In the genomic region with DNA sequence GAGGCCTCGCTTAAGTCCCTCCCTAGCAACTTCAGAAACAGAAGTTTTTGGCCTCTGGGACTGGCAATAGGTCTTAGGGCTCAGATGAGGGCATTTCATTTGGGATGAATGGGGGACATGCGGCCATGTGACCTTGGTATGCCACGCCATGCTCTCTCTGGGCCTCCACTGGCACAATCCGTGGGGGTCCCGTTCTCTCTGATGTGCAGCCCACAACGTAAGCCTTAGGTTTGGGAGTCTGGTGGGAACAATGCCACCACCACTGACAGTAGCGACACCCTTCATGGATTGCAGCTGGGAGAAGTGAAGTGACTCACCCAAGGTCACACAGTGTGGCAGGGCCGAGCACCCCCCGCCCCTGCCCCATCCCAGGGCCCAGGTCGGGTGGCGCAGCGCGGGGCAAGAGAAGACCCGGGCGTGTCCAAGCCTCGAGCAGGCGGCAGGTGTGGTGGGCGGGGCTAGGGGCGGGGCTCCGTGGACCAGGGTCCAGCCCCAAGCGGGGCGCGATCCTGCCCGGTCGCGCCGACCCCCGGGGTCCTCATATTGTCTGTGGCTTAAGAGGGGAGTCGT, we compare ENCODE assay signal across 1 cellular context.
TF ChIP-seq lines count a peak whose summit lies in the region.

No MANE protein-coding gene starts in this region.

TF ChIP-seq in GM12878, 131 proteins besides CTCF, POLR2A, EP300 and RAD21:
- no peak for TF ChIP-seq HDGF (IDR thresholded peaks at IDR 0.05)
- TF ChIP-seq, protein P1, sequence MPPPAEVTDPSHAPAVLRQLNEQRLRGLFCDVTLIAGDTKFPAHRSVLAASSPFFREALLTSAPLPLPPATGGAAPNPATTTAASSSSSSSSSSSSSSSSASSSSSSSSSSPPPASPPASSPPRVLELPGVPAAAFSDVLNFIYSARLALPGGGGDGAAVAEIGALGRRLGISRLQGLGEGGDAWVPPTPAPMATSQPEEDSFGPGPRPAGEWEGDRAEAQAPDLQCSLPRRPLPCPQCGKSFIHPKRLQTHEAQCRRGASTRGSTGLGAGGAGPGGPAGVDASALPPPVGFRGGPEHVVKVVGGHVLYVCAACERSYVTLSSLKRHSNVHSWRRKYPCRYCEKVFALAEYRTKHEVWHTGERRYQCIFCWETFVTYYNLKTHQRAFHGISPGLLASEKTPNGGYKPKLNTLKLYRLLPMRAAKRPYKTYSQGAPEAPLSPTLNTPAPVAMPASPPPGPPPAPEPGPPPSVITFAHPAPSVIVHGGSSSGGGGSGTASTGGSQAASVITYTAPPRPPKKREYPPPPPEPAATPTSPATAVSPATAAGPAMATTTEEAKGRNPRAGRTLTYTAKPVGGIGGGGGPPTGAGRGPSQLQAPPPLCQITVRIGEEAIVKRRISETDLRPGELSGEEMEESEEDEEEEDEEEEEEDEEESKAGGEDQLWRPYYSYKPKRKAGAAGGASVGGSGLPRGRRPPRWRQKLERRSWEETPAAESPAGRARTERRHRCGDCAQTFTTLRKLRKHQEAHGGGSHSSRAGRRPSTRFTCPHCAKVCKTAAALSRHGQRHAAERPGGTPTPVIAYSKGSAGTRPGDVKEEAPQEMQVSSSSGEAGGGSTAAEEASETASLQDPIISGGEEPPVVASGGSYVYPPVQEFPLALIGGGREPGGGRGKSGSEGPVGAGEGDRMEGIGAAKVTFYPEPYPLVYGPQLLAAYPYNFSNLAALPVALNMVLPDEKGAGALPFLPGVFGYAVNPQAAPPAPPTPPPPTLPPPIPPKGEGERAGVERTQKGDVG (CRISPR knock-in tag; IDR thresholded peaks at IDR 0.05): no peak
